Comparison of ENCODE assay signal across 1 cellular context in the genomic region with DNA sequence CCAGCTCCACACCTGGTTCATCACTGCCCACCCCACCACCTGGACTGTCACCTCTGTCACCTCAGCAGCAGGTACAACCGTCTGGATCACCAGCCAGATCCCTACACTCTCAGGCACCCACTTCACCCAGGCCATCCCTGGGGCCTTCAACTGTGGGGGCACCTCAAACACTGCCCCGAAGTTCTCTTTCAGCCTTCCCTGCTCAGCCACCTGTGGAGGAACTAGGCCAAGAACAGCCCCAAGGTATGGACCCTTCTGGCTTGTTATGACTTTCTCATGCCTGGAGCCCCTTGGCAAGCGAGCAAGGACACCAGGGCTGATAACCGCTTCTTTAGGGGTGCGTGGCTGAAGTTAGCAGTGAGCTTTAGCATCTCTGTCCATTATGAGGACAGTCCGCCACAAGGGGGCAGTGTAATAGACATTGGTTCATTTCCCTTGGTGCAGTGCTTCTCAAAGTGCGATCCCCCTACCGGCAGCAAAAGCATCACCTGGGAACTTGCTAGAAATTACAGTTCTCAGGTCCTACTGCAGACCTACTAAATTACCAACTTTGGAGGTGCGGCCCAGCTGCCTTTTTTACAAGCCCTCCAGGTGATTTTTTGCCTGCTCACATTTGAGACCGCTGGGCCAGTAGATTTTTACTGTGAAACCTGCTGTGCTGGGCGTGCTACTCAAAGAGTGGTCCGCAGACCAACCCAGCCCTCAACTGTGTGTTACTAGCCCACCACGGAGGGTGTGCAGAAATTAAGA.
TF ChIP-seq lines count a peak whose summit lies in the region.

No MANE protein-coding gene starts in this region.

TF ChIP-seq in HepG2, 621 proteins besides CTCF, POLR2A, EP300 and RAD21 (continued from another document and continues in another):
- TF ChIP-seq NR2F6 (IDR thresholded peaks at IDR 0.05) (no peak), NR2F6 (CRISPR knock-in tag; IDR thresholded peaks at IDR 0.05) (peak; percentile 39; the same call in 1 of the 2 replicates), CBX5 (CRISPR knock-in tag; IDR thresholded peaks at IDR 0.05; ENCODE audit: borderline replicate concordance) (no peak), ZBTB8A (CRISPR knock-in tag; IDR thresholded peaks at IDR 0.05; ENCODE audit: borderline replicate concordance, low read depth) (no peak), ZNF180 (CRISPR knock-in tag; IDR thresholded peaks at IDR 0.05; ENCODE audit: borderline replicate concordance, low read depth) (no peak), ZBTB20 (CRISPR knock-in tag; IDR thresholded peaks at IDR 0.05; ENCODE audit: borderline replicate concordance, low read depth) (no peak), KDM4B (CRISPR knock-in tag; IDR thresholded peaks at IDR 0.05) (0 out of 2 replicates have a peak, but pooled peaks have one; percentile 32), HOXD1 (CRISPR knock-in tag; IDR thresholded peaks at IDR 0.05) (no peak), PHF21A (CRISPR knock-in tag; IDR thresholded peaks at IDR 0.05) (no peak), SNAI1 (CRISPR knock-in tag; IDR thresholded peaks at IDR 0.05; ENCODE audit: borderline replicate concordance) (no peak), NFE2L1 (CRISPR knock-in tag; IDR thresholded peaks at IDR 0.05; ENCODE audit: borderline replicate concordance) (no peak), MAFG (CRISPR knock-in tag; IDR thresholded peaks at IDR 0.05) (no peak), PRPF4 (IDR thresholded peaks at IDR 0.05; ENCODE audit: low read depth, low read length, poor library complexity, severe bottlenecking) (no peak), SUZ12 (IDR thresholded peaks at IDR 0.05; ENCODE audit: low read depth, low read length) (no peak), YEATS4 (CRISPR knock-in tag; IDR thresholded peaks at IDR 0.05; ENCODE audit: borderline replicate concordance) (no peak), TBL1XR1 (IDR thresholded peaks at IDR 0.05; ENCODE audit: borderline replicate concordance, low read length, partially characterized antibody) (peak; percentile 57), ZNF44 (CRISPR knock-in tag; IDR thresholded peaks at IDR 0.05) (no peak), GABPB1 (CRISPR knock-in tag; IDR thresholded peaks at IDR 0.05) (peak; percentile 29; the same call in 1 of the 2 replicates), ZNF773 (CRISPR knock-in tag; IDR thresholded peaks at IDR 0.05; ENCODE audit: borderline replicate concordance) (no peak), TARDBP (CRISPR knock-in tag; IDR thresholded peaks at IDR 0.05) (no peak), SNAPC2 (CRISPR knock-in tag; IDR thresholded peaks at IDR 0.05) (no peak), ZNF121 (CRISPR knock-in tag; IDR thresholded peaks at IDR 0.05) (no peak), KAT7 (CRISPR knock-in tag; IDR thresholded peaks at IDR 0.05; ENCODE audit: borderline replicate concordance) (no peak), RFXANK (CRISPR knock-in tag; IDR thresholded peaks at IDR 0.05) (no peak), HCFC1 (IDR thresholded peaks at IDR 0.05; ENCODE audit: low read depth, low read length) (no peak), GZF1 (CRISPR knock-in tag; IDR thresholded peaks at IDR 0.05) (no peak), ZNF460 (CRISPR knock-in tag; IDR thresholded peaks at IDR 0.05; ENCODE audit: borderline replicate concordance) (no peak)
- TF ChIP-seq, protein P1, sequence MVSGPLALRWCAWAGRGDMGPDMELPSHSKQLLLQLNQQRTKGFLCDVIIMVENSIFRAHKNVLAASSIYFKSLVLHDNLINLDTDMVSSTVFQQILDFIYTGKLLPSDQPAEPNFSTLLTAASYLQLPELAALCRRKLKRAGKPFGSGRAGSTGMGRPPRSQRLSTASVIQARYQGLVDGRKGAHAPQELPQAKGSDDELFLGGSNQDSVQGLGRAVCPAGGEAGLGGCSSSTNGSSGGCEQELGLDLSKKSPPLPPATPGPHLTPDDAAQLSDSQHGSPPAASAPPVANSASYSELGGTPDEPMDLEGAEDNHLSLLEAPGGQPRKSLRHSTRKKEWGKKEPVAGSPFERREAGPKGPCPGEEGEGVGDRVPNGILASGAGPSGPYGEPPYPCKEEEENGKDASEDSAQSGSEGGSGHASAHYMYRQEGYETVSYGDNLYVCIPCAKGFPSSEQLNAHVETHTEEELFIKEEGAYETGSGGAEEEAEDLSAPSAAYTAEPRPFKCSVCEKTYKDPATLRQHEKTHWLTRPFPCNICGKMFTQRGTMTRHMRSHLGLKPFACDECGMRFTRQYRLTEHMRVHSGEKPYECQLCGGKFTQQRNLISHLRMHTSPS (CRISPR knock-in tag; IDR thresholded peaks at IDR 0.05; ENCODE audit: low read depth) = no peak
- TF ChIP-seq, protein P2, sequence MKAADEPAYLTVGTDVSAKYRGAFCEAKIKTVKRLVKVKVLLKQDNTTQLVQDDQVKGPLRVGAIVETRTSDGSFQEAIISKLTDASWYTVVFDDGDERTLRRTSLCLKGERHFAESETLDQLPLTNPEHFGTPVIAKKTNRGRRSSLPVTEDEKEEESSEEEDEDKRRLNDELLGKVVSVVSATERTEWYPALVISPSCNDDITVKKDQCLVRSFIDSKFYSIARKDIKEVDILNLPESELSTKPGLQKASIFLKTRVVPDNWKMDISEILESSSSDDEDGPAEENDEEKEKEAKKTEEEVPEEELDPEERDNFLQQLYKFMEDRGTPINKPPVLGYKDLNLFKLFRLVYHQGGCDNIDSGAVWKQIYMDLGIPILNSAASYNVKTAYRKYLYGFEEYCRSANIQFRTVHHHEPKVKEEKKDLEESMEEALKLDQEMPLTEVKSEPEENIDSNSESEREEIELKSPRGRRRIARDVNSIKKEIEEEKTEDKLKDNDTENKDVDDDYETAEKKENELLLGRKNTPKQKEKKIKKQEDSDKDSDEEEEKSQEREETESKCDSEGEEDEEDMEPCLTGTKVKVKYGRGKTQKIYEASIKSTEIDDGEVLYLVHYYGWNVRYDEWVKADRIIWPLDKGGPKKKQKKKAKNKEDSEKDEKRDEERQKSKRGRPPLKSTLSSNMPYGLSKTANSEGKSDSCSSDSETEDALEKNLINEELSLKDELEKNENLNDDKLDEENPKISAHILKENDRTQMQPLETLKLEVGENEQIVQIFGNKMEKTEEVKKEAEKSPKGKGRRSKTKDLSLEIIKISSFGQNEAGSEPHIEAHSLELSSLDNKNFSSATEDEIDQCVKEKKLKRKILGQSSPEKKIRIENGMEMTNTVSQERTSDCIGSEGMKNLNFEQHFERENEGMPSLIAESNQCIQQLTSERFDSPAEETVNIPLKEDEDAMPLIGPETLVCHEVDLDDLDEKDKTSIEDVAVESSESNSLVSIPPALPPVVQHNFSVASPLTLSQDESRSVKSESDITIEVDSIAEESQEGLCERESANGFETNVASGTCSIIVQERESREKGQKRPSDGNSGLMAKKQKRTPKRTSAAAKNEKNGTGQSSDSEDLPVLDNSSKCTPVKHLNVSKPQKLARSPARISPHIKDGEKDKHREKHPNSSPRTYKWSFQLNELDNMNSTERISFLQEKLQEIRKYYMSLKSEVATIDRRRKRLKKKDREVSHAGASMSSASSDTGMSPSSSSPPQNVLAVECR (CRISPR knock-in tag; IDR thresholded peaks at IDR 0.05; ENCODE audit: borderline replicate concordance) = peak; percentile 52; the same call in 1 of the 2 replicates
- TF ChIP-seq, protein P3, sequence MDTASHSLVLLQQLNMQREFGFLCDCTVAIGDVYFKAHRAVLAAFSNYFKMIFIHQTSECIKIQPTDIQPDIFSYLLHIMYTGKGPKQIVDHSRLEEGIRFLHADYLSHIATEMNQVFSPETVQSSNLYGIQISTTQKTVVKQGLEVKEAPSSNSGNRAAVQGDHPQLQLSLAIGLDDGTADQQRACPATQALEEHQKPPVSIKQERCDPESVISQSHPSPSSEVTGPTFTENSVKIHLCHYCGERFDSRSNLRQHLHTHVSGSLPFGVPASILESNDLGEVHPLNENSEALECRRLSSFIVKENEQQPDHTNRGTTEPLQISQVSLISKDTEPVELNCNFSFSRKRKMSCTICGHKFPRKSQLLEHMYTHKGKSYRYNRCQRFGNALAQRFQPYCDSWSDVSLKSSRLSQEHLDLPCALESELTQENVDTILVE (CRISPR knock-in tag; IDR thresholded peaks at IDR 0.05) = peak; percentile 68; the same call in 1 of the 2 replicates
- TF ChIP-seq, protein P4, sequence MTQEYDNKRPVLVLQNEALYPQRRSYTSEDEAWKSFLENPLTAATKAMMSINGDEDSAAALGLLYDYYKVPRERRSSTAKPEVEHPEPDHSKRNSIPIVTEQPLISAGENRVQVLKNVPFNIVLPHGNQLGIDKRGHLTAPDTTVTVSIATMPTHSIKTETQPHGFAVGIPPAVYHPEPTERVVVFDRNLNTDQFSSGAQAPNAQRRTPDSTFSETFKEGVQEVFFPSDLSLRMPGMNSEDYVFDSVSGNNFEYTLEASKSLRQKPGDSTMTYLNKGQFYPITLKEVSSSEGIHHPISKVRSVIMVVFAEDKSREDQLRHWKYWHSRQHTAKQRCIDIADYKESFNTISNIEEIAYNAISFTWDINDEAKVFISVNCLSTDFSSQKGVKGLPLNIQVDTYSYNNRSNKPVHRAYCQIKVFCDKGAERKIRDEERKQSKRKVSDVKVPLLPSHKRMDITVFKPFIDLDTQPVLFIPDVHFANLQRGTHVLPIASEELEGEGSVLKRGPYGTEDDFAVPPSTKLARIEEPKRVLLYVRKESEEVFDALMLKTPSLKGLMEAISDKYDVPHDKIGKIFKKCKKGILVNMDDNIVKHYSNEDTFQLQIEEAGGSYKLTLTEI (CRISPR knock-in tag; conservative IDR thresholded peaks at IDR 0.05) = no peak
- TF ChIP-seq, protein P5, sequence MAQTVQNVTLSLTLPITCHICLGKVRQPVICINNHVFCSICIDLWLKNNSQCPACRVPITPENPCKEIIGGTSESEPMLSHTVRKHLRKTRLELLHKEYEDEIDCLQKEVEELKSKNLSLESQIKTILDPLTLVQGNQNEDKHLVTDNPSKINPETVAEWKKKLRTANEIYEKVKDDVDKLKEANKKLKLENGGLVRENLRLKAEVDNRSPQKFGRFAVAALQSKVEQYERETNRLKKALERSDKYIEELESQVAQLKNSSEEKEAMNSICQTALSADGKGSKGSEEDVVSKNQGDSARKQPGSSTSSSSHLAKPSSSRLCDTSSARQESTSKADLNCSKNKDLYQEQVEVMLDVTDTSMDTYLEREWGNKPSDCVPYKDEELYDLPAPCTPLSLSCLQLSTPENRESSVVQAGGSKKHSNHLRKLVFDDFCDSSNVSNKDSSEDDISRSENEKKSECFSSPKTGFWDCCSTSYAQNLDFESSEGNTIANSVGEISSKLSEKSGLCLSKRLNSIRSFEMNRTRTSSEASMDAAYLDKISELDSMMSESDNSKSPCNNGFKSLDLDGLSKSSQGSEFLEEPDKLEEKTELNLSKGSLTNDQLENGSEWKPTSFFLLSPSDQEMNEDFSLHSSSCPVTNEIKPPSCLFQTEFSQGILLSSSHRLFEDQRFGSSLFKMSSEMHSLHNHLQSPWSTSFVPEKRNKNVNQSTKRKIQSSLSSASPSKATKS (CRISPR knock-in tag; IDR thresholded peaks at IDR 0.05) = no peak
- TF ChIP-seq, protein P6, sequence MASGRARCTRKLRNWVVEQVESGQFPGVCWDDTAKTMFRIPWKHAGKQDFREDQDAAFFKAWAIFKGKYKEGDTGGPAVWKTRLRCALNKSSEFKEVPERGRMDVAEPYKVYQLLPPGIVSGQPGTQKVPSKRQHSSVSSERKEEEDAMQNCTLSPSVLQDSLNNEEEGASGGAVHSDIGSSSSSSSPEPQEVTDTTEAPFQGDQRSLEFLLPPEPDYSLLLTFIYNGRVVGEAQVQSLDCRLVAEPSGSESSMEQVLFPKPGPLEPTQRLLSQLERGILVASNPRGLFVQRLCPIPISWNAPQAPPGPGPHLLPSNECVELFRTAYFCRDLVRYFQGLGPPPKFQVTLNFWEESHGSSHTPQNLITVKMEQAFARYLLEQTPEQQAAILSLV (CRISPR knock-in tag; IDR thresholded peaks at IDR 0.05; ENCODE audit: borderline replicate concordance) = no peak
- TF ChIP-seq, protein P7, sequence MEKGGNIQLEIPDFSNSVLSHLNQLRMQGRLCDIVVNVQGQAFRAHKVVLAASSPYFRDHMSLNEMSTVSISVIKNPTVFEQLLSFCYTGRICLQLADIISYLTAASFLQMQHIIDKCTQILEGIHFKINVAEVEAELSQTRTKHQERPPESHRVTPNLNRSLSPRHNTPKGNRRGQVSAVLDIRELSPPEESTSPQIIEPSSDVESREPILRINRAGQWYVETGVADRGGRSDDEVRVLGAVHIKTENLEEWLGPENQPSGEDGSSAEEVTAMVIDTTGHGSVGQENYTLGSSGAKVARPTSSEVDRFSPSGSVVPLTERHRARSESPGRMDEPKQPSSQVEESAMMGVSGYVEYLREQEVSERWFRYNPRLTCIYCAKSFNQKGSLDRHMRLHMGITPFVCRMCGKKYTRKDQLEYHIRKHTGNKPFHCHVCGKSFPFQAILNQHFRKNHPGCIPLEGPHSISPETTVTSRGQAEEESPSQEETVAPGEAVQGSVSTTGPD (CRISPR knock-in tag; IDR thresholded peaks at IDR 0.05) = no peak
- TF ChIP-seq, protein P8, sequence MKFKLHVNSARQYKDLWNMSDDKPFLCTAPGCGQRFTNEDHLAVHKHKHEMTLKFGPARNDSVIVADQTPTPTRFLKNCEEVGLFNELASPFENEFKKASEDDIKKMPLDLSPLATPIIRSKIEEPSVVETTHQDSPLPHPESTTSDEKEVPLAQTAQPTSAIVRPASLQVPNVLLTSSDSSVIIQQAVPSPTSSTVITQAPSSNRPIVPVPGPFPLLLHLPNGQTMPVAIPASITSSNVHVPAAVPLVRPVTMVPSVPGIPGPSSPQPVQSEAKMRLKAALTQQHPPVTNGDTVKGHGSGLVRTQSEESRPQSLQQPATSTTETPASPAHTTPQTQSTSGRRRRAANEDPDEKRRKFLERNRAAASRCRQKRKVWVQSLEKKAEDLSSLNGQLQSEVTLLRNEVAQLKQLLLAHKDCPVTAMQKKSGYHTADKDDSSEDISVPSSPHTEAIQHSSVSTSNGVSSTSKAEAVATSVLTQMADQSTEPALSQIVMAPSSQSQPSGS (CRISPR knock-in tag; IDR thresholded peaks at IDR 0.05) = 0 out of 2 replicates have a peak, but pooled peaks have one; percentile 42
- TF ChIP-seq, protein P9, sequence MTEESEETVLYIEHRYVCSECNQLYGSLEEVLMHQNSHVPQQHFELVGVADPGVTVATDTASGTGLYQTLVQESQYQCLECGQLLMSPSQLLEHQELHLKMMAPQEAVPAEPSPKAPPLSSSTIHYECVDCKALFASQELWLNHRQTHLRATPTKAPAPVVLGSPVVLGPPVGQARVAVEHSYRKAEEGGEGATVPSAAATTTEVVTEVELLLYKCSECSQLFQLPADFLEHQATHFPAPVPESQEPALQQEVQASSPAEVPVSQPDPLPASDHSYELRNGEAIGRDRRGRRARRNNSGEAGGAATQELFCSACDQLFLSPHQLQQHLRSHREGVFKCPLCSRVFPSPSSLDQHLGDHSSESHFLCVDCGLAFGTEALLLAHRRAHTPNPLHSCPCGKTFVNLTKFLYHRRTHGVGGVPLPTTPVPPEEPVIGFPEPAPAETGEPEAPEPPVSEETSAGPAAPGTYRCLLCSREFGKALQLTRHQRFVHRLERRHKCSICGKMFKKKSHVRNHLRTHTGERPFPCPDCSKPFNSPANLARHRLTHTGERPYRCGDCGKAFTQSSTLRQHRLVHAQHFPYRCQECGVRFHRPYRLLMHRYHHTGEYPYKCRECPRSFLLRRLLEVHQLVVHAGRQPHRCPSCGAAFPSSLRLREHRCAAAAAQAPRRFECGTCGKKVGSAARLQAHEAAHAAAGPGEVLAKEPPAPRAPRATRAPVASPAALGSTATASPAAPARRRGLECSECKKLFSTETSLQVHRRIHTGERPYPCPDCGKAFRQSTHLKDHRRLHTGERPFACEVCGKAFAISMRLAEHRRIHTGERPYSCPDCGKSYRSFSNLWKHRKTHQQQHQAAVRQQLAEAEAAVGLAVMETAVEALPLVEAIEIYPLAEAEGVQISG (CRISPR knock-in tag; IDR thresholded peaks at IDR 0.05) = peak; percentile 61
- TF ChIP-seq, protein P10, sequence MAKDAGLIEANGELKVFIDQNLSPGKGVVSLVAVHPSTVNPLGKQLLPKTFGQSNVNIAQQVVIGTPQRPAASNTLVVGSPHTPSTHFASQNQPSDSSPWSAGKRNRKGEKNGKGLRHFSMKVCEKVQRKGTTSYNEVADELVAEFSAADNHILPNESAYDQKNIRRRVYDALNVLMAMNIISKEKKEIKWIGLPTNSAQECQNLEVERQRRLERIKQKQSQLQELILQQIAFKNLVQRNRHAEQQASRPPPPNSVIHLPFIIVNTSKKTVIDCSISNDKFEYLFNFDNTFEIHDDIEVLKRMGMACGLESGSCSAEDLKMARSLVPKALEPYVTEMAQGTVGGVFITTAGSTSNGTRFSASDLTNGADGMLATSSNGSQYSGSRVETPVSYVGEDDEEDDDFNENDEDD (CRISPR knock-in tag; IDR thresholded peaks at IDR 0.05; ENCODE audit: borderline replicate concordance) = no peak
